ENCODE assay signal across 10 cellular contexts in the genomic region with DNA sequence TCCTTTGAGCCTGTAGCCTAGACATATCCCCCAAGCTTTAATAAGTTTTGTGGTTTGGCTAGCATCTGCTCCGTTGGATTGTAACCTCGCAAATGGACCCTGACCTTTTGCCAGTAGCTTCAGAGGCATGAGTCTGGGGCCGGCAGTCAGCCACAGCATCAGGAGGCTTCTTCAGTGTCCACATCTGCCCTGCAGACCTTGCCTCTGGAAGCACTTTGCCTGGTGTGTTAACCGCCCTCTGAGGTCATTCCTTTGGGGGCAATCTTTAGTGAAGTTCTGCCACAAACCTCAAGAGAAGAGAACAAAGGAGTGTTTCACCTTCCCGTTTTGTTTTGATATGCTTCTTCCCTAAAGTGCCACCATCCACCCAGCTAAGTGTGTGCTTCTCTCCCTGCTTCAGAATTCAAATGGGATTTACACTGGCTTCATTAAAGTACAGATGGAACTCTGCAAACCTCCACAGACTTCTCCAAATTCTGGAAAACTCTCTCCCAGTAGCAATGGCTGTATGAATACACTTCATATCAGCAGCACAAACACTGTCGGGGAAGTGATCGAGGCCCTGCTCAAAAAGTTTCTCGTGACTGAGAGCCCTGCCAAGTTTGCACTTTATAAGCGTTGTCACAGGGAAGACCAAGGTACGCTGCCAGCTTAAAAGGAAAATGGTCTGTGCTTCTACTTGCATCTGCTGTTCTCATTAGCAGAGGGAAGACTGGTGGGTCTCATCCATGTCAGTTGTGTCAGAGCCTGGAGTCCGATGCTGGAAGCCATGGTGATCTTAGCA.
DNase-seq lines count a peak whose midpoint lies in the region; ATAC-seq and TF ChIP-seq lines count a peak whose summit lies in the region.
"Had no signal": no experiment of that assay in that cellular context is flagged by ENCODE, and none has a peak within 500 bp of the region (broad histone marks: within the 10 kb centered on the region; RNA-seq: fewer than 3 reads in every experiment).

No MANE protein-coding gene starts in this region.

- H3K36me3 ChIP-seq in HUES64 (ENCODE audit: insufficient read depth, low read length) (peaks cover 43% of the 10 kb centered on the region), ascending aorta (peaks cover 12 to 15% of the 10 kb centered on the region in 2 donors), mesendoderm (ENCODE audit: control insufficient read depth, insufficient read depth, low read length) (no peaks in the 10 kb centered on the region)

- WGBS in HUES64 = 85% methylated on average over 11 of the region's 11 CpGs
- no CpG with 5 or more reads among the region's 11 CpGs for WGBS in mesendoderm (ENCODE audit: extremely low coverage, insufficient coverage, low lambda C conversion rate)

- H3K4me2 ChIP-seq in mesendoderm (ENCODE audit: low read length) = no peak overlapping the region

- peaks cover 8% of the 10 kb centered on the region for H3K79me2 ChIP-seq in mesendoderm (ENCODE audit: control insufficient read depth, insufficient read depth, low read length)

- H3K27ac ChIP-seq in HUES64 (ENCODE audit: low read depth, low read length) (peak overlapping the region; percentile 44; the same call in 1 of the 2 replicates), ascending aorta (peak overlapping the region; percentile 49 to 50), mesendoderm (ENCODE audit: low read depth, low read length) (no peak overlapping the region)
- H3K27ac ChIP-seq: psoas muscle had no signal

- H3K9ac ChIP-seq in HUES64 (ENCODE audit: low read depth, low read length) (no peak overlapping the region), mesendoderm (ENCODE audit: low read length) (no peak overlapping the region)

- DNase-seq in AG08395 (ENCODE audit: low spot score) (peak; percentile 62), ascending aorta (ENCODE audit: low spot score in 2 of 2) (no peak), mesendoderm (no peak), Kasumi-1 (lab: John Stamatoyannopoulos, UW) (no peak), DMS114 treated with DMSO at 0.1 percent for 48 hours (lab: John Stamatoyannopoulos, UW; ENCODE audit: unreplicated experiment) (no peak), NCI-H226 (no peak)
- DNase-seq: activated effector memory CD4-positive, alpha-beta T cell treated with anti-CD3 and anti-CD28 coated beads, Interleukin-2, amount 50 U/mL, for 16 hours; psoas muscle had no signal

- H3K56ac ChIP-seq in mesendoderm (ENCODE audit: low read length) = peak overlapping the region; percentile 22

- intact Hi-C loops in ascending aorta (cut with DNase I) = loop anchor here (10.0 kb wide), 1 partner anchor 463 kb away; the partner anchor contains the start of gene KICS2

- no peak overlapping the region for H3K4me3 ChIP-seq in HUES64 (ENCODE audit: low read length)
- peak overlapping the region in 1 of 2 donors; percentile 12 for H3K4me3 ChIP-seq in ascending aorta
- H3K4me3 ChIP-seq in mesendoderm (ENCODE audit: low read length) = no peak overlapping the region
- H3K4me3 ChIP-seq: psoas muscle had no signal

- H4K8ac ChIP-seq in mesendoderm (ENCODE audit: low read depth, low read length) = no peak overlapping the region

- H3K79me1 ChIP-seq in mesendoderm (ENCODE audit: low read length) = peaks cover 10% of the 10 kb centered on the region

- no peak overlapping the region for H3K4ac ChIP-seq in mesendoderm (ENCODE audit: low read depth, low read length)

- no peaks in the 10 kb centered on the region for H3K27me3 ChIP-seq in HUES64 (ENCODE audit: insufficient read depth, low read length)
- H3K27me3 ChIP-seq in ascending aorta = no peaks in the 10 kb centered on the region
- H3K27me3 ChIP-seq in mesendoderm (ENCODE audit: insufficient read depth, low read length, poor library complexity) = no peaks in the 10 kb centered on the region

- H4K5ac ChIP-seq in mesendoderm (ENCODE audit: low read length) = no peak overlapping the region

- no peak overlapping the region for H2BK5ac ChIP-seq in mesendoderm (ENCODE audit: low read length)

- no peak for ATAC-seq in GM21526 (IDR thresholded peaks at IDR 0.05; ENCODE audit: low FRiP score, unreplicated experiment)
- ATAC-seq: psoas muscle had no signal

- H2AK5ac ChIP-seq in mesendoderm (ENCODE audit: low read length) = no peak overlapping the region

- H2BK15ac ChIP-seq in mesendoderm (replicated peaks; ENCODE audit: low read depth) = no peak overlapping the region

- H3K4me1 ChIP-seq in HUES64 (ENCODE audit: insufficient read depth, low read length) = peaks cover 34% of the 10 kb centered on the region
- peaks cover 7 to 26% of the 10 kb centered on the region in 2 donors for H3K4me1 ChIP-seq in ascending aorta
- peaks cover 10% of the 10 kb centered on the region for H3K4me1 ChIP-seq in mesendoderm (ENCODE audit: control insufficient read depth, low read depth, low read length)

- TF ChIP-seq CTCF in ascending aorta (IDR thresholded peaks at IDR 0.05) = no peak

- H3K9me3 ChIP-seq in HUES64 (ENCODE audit: insufficient read depth, low read depth, low read length) = no peaks in the 10 kb centered on the region
- H3K9me3 ChIP-seq in ascending aorta = no peaks in the 10 kb centered on the region
- H3K9me3 ChIP-seq: psoas muscle had no signal

- no peak overlapping the region for H2BK120ac ChIP-seq in mesendoderm (ENCODE audit: low read depth, low read length)

- no peak overlapping the region for H3K23ac ChIP-seq in mesendoderm (ENCODE audit: low read length)

- H3K18ac ChIP-seq in mesendoderm (ENCODE audit: low read length) = no peak overlapping the region
